3 cellular contexts compared by ENCODE assay signal in the genomic region with DNA sequence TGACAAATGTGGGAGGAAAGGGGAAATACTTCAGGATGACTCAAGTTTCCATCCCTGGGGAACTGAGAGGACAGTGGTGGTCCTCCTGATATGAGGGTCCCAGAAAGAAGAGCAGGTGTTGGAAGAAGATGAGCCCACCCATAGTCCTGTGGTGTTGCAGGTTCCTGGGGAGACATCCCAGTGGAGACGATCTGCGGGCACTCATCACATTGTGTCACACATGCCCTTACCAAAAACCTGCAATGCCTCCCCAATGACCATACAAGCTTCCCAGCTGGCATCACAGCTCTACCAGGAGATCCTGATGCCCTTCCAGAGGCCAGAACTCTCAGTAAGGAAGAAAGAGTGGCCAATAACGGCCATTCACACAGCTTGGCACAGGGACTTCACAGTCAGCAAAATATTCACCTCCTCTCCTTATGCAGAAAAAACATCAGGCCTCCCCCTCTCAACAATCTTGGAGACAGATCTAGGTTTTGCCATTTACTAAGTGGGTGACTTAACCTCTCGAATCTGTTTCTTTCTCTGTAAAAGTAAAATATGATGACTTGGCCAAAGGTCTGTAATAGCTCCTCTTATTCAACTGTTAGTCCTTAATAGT.
TF ChIP-seq lines count a peak whose summit lies in the region.

No MANE protein-coding gene starts in this region.

TF ChIP-seq in A549, 52 proteins besides CTCF, POLR2A, EP300 and RAD21:
- no peak for TF ChIP-seq NPAS2 (CRISPR knock-in tag; IDR thresholded peaks at IDR 0.05; ENCODE audit: borderline replicate concordance)
- TF ChIP-seq, protein P1, sequence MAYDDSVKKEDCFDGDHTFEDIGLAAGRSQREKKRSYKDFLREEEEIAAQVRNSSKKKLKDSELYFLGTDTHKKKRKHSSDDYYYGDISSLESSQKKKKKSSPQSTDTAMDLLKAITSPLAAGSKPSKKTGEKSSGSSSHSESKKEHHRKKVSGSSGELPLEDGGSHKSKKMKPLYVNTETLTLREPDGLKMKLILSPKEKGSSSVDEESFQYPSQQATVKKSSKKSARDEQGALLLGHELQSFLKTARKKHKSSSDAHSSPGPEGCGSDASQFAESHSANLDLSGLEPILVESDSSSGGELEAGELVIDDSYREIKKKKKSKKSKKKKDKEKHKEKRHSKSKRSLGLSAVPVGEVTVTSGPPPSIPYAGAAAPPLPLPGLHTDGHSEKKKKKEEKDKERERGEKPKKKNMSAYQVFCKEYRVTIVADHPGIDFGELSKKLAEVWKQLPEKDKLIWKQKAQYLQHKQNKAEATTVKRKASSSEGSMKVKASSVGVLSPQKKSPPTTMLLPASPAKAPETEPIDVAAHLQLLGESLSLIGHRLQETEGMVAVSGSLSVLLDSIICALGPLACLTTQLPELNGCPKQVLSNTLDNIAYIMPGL (CRISPR knock-in tag; IDR thresholded peaks at IDR 0.05; ENCODE audit: borderline replicate concordance): no peak
- TF ChIP-seq JUNB (IDR thresholded peaks at IDR 0.05): no peak
- TF ChIP-seq, protein P2, sequence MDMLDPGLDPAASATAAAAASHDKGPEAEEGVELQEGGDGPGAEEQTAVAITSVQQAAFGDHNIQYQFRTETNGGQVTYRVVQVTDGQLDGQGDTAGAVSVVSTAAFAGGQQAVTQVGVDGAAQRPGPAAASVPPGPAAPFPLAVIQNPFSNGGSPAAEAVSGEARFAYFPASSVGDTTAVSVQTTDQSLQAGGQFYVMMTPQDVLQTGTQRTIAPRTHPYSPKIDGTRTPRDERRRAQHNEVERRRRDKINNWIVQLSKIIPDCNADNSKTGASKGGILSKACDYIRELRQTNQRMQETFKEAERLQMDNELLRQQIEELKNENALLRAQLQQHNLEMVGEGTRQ (IDR thresholded peaks at IDR 0.05): no peak
- TF ChIP-seq MAFK (IDR thresholded peaks at IDR 0.05; ENCODE audit: partially characterized antibody): peak; percentile 24
- no peak for TF ChIP-seq SMC3 (IDR thresholded peaks at IDR 0.05)
- no peak for TF ChIP-seq ZC3H11A (IDR thresholded peaks at IDR 0.05)

TF ChIP-seq in GM12878, 131 proteins besides CTCF, POLR2A, EP300 and RAD21:
- TF ChIP-seq MTA2 (IDR thresholded peaks at IDR 0.05; ENCODE audit: low read depth): no peak

TF ChIP-seq in HEK293T, 16 proteins besides CTCF, POLR2A, EP300 and RAD21:
- TF ChIP-seq L3MBTL2 (conservative IDR thresholded peaks at IDR 0.05) (no peak), ZNF384 (IDR thresholded peaks at IDR 0.05) (no peak), SP1 (IDR thresholded peaks at IDR 0.05) (no peak), NFRKB (IDR thresholded peaks at IDR 0.05) (no peak), LEF1 (IDR thresholded peaks at IDR 0.05; ENCODE audit: borderline replicate concordance) (no peak), FOXA1 (IDR thresholded peaks at IDR 0.05) (no peak), TARDBP (IDR thresholded peaks at IDR 0.05) (no peak), CTBP1 (IDR thresholded peaks at IDR 0.05; ENCODE audit: borderline replicate concordance) (no peak), FOXK2 (IDR thresholded peaks at IDR 0.05) (no peak), FOXM1 (IDR thresholded peaks at IDR 0.05; ENCODE audit: borderline replicate concordance) (no peak), SUZ12 (IDR thresholded peaks at IDR 0.05) (no peak), ARNT (IDR thresholded peaks at IDR 0.05) (no peak), HDGF (IDR thresholded peaks at IDR 0.05; ENCODE audit: borderline replicate concordance) (no peak), ELF4 (IDR thresholded peaks at IDR 0.05) (no peak), BHLHE40 (IDR thresholded peaks at IDR 0.05; ENCODE audit: borderline replicate concordance) (no peak)
- TF ChIP-seq, protein P3, sequence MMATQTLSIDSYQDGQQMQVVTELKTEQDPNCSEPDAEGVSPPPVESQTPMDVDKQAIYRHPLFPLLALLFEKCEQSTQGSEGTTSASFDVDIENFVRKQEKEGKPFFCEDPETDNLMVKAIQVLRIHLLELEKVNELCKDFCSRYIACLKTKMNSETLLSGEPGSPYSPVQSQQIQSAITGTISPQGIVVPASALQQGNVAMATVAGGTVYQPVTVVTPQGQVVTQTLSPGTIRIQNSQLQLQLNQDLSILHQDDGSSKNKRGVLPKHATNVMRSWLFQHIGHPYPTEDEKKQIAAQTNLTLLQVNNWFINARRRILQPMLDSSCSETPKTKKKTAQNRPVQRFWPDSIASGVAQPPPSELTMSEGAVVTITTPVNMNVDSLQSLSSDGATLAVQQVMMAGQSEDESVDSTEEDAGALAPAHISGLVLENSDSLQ (IDR thresholded peaks at IDR 0.05): no peak
